In genomic region chr14:92797935-92798653, GRCh38 we compare ENCODE assay signal across 23 cellular contexts.
"Had no signal": no experiment of that assay in that cellular context is flagged by ENCODE, and none has a peak within 500 bp of the region (broad histone marks: within the 10 kb centered on the region; RNA-seq: fewer than 3 reads in every experiment).

No MANE protein-coding gene starts in this region.

- H3K27ac Mint-ChIP-seq: activated B cell treated with CpG ODN at 0.5 μM for 24 hours; activated CD4-positive, alpha-beta memory T cell treated with anti-CD3 and anti-CD28 coated beads for 36 hours; dendritic cell treated with granulocyte-macrophage colony-stimulating factor and Interleukin-4, amounts not matched to agents 40 ng/mL and 50 ng/mL, for 4 days; nephron progenitor cell; T-helper 1 cell treated with Interleukin-12 subunit alpha and Interleukin-12 subunit beta and Interleukin-4 antibody, amounts not matched to agents 30 μg/mL and 1 μg/mL, for 36 hours had no signal

- H3K9me3 ChIP-seq: body of pancreas, pancreas, psoas muscle, tibial artery had no signal

- H3K9me3 Mint-ChIP-seq: activated B cell treated with CpG ODN at 0.5 μM for 24 hours; activated CD4-positive, alpha-beta memory T cell treated with anti-CD3 and anti-CD28 coated beads for 36 hours; dendritic cell treated with granulocyte-macrophage colony-stimulating factor and Interleukin-4, amounts not matched to agents 40 ng/mL and 50 ng/mL, for 4 days; T-helper 1 cell treated with Interleukin-12 subunit alpha and Interleukin-12 subunit beta and Interleukin-4 antibody, amounts not matched to agents 30 μg/mL and 1 μg/mL, for 36 hours had no signal

- H3K4me3 ChIP-seq: body of pancreas, cardiac muscle cell, lung, pancreas, psoas muscle, skin epidermis, tibial artery had no signal

- H3K27me3 Mint-ChIP-seq: activated B cell treated with CpG ODN at 0.5 μM for 24 hours; activated CD4-positive, alpha-beta memory T cell treated with anti-CD3 and anti-CD28 coated beads for 36 hours; activated CD4-positive, alpha-beta T cell treated with anti-CD3 and anti-CD28 coated beads for 36 hours; dendritic cell treated with granulocyte-macrophage colony-stimulating factor and Interleukin-4, amounts not matched to agents 40 ng/mL and 50 ng/mL, for 4 days; stimulated activated naive CD8-positive, alpha-beta T cell treated with anti-CD3 and anti-CD28 coated beads, Interleukin-15, amount 100 ng/mL, for 72 hours had no signal

- H3K4me3 Mint-ChIP-seq: activated B cell treated with CpG ODN at 0.5 μM for 24 hours; activated CD4-positive, alpha-beta memory T cell treated with anti-CD3 and anti-CD28 coated beads for 36 hours; activated CD4-positive, alpha-beta T cell treated with anti-CD3 and anti-CD28 coated beads for 36 hours; dendritic cell treated with granulocyte-macrophage colony-stimulating factor and Interleukin-4, amounts not matched to agents 40 ng/mL and 50 ng/mL, for 4 days; nephron progenitor cell; stimulated activated naive CD8-positive, alpha-beta T cell treated with anti-CD3 and anti-CD28 coated beads, Interleukin-15, amount 100 ng/mL, for 72 hours; T-helper 1 cell treated with Interleukin-12 subunit alpha and Interleukin-12 subunit beta and Interleukin-4 antibody, amounts not matched to agents 30 μg/mL and 1 μg/mL, for 36 hours had no signal

- H3K27ac ChIP-seq: body of pancreas, pancreas, psoas muscle, skin epidermis, tibial artery had no signal

- DNase-seq: activated B cell treated with CpG ODN at 0.5 μM for 24 hours; activated CD4-positive, alpha-beta memory T cell treated with anti-CD3 and anti-CD28 coated beads for 36 hours; activated CD4-positive, alpha-beta T cell treated with anti-CD3 and anti-CD28 coated beads for 36 hours; activated naive CD4-positive, alpha-beta T cell treated with Interleukin-2 at 50 U/mL for 16 hours; activated T-cell treated with anti-CD3 and anti-CD28 coated beads, Interleukin-2, amount 50 U/mL, for 1 hour; anterior cingulate cortex; body of pancreas; effector CD4-positive, alpha-beta T cell; erythroblast; foreskin melanocyte; kidney; nephron progenitor cell; pancreas; psoas muscle; right cardiac atrium; stimulated activated CD4-positive, alpha-beta T cell treated with anti-CD3 and anti-CD28 coated beads, Interleukin-1b, Interleukin-23, amount 100 ng/mL, for 48 hours; stimulated activated naive CD8-positive, alpha-beta T cell treated with anti-CD3 and anti-CD28 coated beads, Interleukin-15, amount 100 ng/mL, for 72 hours; tibial artery had no signal

- ATAC-seq: activated CD4-positive, alpha-beta T cell treated with anti-CD3 and anti-CD28 coated beads for 36 hours; body of pancreas; pancreas; psoas muscle; right cardiac atrium; stimulated activated naive CD8-positive, alpha-beta T cell treated with anti-CD3 and anti-CD28 coated beads, Interleukin-15, amount 100 ng/mL, for 72 hours had no signal

- H3K27me3 ChIP-seq: body of pancreas, cardiac muscle cell, pancreas, tibial artery had no signal
